In genomic region chr22:20508815-20509271, GRCh38 we compare ENCODE assay signal across 8 cellular contexts. TPM values are rescaled to one million over a fixed set of nuclear protein-coding genes. Genes with fewer than 3 reads are reported as not detected.
DNase-seq lines count a peak whose midpoint lies in the region; ATAC-seq and TF ChIP-seq lines count a peak whose summit lies in the region.

No MANE protein-coding gene starts in this region.

- peaks cover 32 to 70% (median 52%) of the 10 kb centered on the region in 6 donors for H3K4me1 ChIP-seq in spleen

- ATAC-seq in activated CD8-positive, alpha-beta T cell treated with anti-CD3 and anti-CD28 coated beads for 36 hours, result no peak
- ATAC-seq in left ventricle myocardium superior (peak; percentile 2), GM18870 (IDR thresholded peaks at IDR 0.05; ENCODE audit: unreplicated experiment) (no peak), GM18511 (IDR thresholded peaks at IDR 0.05; ENCODE audit: unreplicated experiment) (no peak)

- H3K4me3 Mint-ChIP-seq in activated CD8-positive, alpha-beta T cell treated with anti-CD3 and anti-CD28 coated beads for 36 hours, result peak overlapping the region; percentile 99

- H3K9me3 Mint-ChIP-seq in activated CD8-positive, alpha-beta T cell treated with anti-CD3 and anti-CD28 coated beads for 36 hours, result no peaks in the 10 kb centered on the region

- peaks cover 35% of the 10 kb centered on the region for H3K36me3 Mint-ChIP-seq in activated CD8-positive, alpha-beta T cell treated with anti-CD3 and anti-CD28 coated beads for 36 hours (ENCODE audit: low read depth)

- H3K27me3 Mint-ChIP-seq in activated CD8-positive, alpha-beta T cell treated with anti-CD3 and anti-CD28 coated beads for 36 hours, result no peaks in the 10 kb centered on the region

- no peaks in the 10 kb centered on the region for H3K27me3 ChIP-seq in HL-60 (ENCODE audit: insufficient read depth, poor library complexity, severe bottlenecking)
- no peaks in the 10 kb centered on the region for H3K27me3 ChIP-seq in spleen (replicated peaks in 1 of 7)

- H3K4me3 ChIP-seq in HL-60 (replicated peaks; ENCODE audit: insufficient read depth, low read length) (peak overlapping the region; percentile 56), spleen (peak overlapping the region; percentile 74 to 95 (median 89))

- CTCF ChIA-PET in activated CD8-positive, alpha-beta T cell treated with anti-CD3 and anti-CD28 coated beads for 36 hours (lab: Charles Lee), result interaction anchor here (1.0 to 4.3 kb wide), 9 partner anchors 9 to 57 kb away, joined by 3 to 25 read pairs (median 5); no protein-coding TSS in a partner anchor

- TF ChIP-seq POLR2A in spleen (IDR thresholded peaks at IDR 0.05), result no peak

- intact Hi-C loops in activated CD8-positive, alpha-beta T cell treated with anti-CD3 and anti-CD28 coated beads for 36 hours (cut with micrococcal nuclease), result loop anchor here (5.0 kb wide), 1 partner anchor 43 kb away; no protein-coding TSS in a partner anchor
- intact Hi-C loops in left ventricle myocardium superior (cut with micrococcal nuclease) (loop anchor here (10.0 kb wide), 1 partner anchor 46 kb away; no protein-coding TSS in a partner anchor), spleen (cut with DNase I; ENCODE audit: low total_unique reads) (no loop called here)

- WGBS in spleen, 5 donors, result 21 to 49% (median 39%) methylated on average over 10 of the region's 10 CpGs

- H3K27ac ChIP-seq in HL-60 (replicated peaks) (peak overlapping the region; percentile 88), spleen (peak overlapping the region; percentile 70 to 96 (median 92))

- H3K9me3 ChIP-seq in spleen, result no peaks in the 10 kb centered on the region

- peaks cover 0 to 31% (median 2%) of the 10 kb centered on the region in 6 donors for H3K36me3 ChIP-seq in spleen

- TF ChIP-seq CTCF in HL-60 (IDR thresholded peaks at IDR 0.05; ENCODE audit: insufficient read depth, low read length) (no peak), spleen (IDR thresholded peaks at IDR 0.05 in 8 of 11, conservative IDR thresholded peaks at IDR 0.05 in 3 of 11) (no peak)
- TF ChIP-seq CTCF in activated CD8-positive, alpha-beta T cell treated with anti-CD3 and anti-CD28 coated beads for 36 hours (IDR thresholded peaks at IDR 0.05), result no peak

- peaks cover 53% of the 10 kb centered on the region for H3K4me1 Mint-ChIP-seq in activated CD8-positive, alpha-beta T cell treated with anti-CD3 and anti-CD28 coated beads for 36 hours (ENCODE audit: low read depth)

- peak overlapping the region; percentile 100 for H3K27ac Mint-ChIP-seq in activated CD8-positive, alpha-beta T cell treated with anti-CD3 and anti-CD28 coated beads for 36 hours

- DNase-seq in HL-60 (ENCODE audit: low read depth in 1 of 2, low spot score in 1 of 2) (peak in 1 of 2 experiments; percentile 6), left ventricle myocardium superior (no peak), spleen (no peak), kidney glomerular epithelial cell (lab: John Stamatoyannopoulos, UW) (no peak), COR-L47 (lab: John Stamatoyannopoulos, UW) (no peak)
- DNase-seq in activated CD8-positive, alpha-beta T cell treated with anti-CD3 and anti-CD28 coated beads for 36 hours, result no peak

- POLR2A ChIA-PET in activated CD8-positive, alpha-beta T cell treated with anti-CD3 and anti-CD28 coated beads for 36 hours (lab: Charles Lee), result interaction anchor here (0.6 to 5.2 kb wide), 18 partner anchors 11 to 654 kb away, joined by 3 to 86 read pairs (median 6); partner anchors contain the start of genes GNB1L and RTL10

RNA-seq across cellular contexts. Expression of gene MED15, which starts 1.4 kb away (rescaled TPM):
- 100 to 1,000 TPM; 110 to 118 TPM for total RNA-seq in activated CD8-positive, alpha-beta T cell treated with anti-CD3 and anti-CD28 coated beads for 36 hours
- 51.0 TPM for total RNA-seq in left ventricle myocardium superior
- total RNA-seq in spleen, result 100 to 1,000 TPM in 4 of 7 donors, 10 to 100 TPM in 3; 76.4 to 162 (median 118) TPM
- polyA plus RNA-seq in spleen, result 10 to 100 TPM; 32.2 to 80.1 (median 78.3) TPM

RNA-seq across cellular contexts. Expression of gene KLHL22, which starts 13.2 kb away (rescaled TPM):
- total RNA-seq in activated CD8-positive, alpha-beta T cell treated with anti-CD3 and anti-CD28 coated beads for 36 hours, result 10 to 100 TPM; 16.3 to 17.9 TPM
- total RNA-seq in left ventricle myocardium superior (14.2 TPM), spleen (10 to 100 TPM; 20.9 to 40.6 (median 36.0) TPM)
- 10 to 100 TPM; 14.0 to 20.8 (median 15.4) TPM for polyA plus RNA-seq in spleen
